ENCODE assay signal across 25 cellular contexts in the genomic region with DNA sequence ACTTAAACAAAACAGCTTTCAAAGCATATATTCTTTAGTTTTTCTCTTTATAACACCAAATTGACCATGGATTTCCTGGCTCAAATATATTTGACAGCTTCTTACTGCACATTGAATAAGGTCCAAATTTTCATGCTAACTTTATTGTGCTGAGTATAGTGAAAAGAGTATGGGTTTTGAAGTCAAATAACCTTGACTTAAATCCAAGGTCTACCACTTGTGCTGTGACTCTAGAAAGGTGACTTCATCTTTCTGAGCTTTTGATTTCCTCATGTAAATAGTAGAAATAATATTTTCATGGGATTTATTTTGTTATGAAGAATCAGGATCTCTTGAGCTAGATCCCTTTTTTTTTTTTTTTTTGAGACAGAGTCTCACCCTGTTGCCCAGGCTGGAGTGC.
"Had no signal": no experiment of that assay in that cellular context is flagged by ENCODE, and none has a peak within 500 bp of the region (broad histone marks: within the 10 kb centered on the region; RNA-seq: fewer than 3 reads in every experiment).

No MANE protein-coding gene starts in this region.

- H3K27me3 ChIP-seq: colonic mucosa, esophagus squamous epithelium, gastrocnemius medialis, heart right ventricle, left lung had no signal

- H3K27me3 Mint-ChIP-seq: dendritic cell treated with granulocyte-macrophage colony-stimulating factor and Interleukin-4, amounts not matched to agents 40 ng/mL and 50 ng/mL, for 4 days; effector memory CD8-positive, alpha-beta T cell had no signal

- H3K4me3 ChIP-seq: colonic mucosa, esophagus squamous epithelium, gastrocnemius medialis, heart right ventricle, left lung, lower lobe of right lung, mucosa of descending colon had no signal

- H3K27ac Mint-ChIP-seq: dendritic cell treated with granulocyte-macrophage colony-stimulating factor and Interleukin-4, amounts not matched to agents 40 ng/mL and 50 ng/mL, for 4 days; endodermal cell; mesothelial cell of epicardium had no signal

- H3K36me3 ChIP-seq: colonic mucosa, gastrocnemius medialis, left lung, lower lobe of right lung had no signal

- H3K9me3 Mint-ChIP-seq: effector memory CD8-positive, alpha-beta T cell; endodermal cell had no signal

- H3K9me3 ChIP-seq: colonic mucosa, esophagus squamous epithelium, gastrocnemius medialis, left lung, lower lobe of right lung, mucosa of descending colon had no signal

- FAIRE-seq: keratinocyte had no signal

- H3K4me1 Mint-ChIP-seq: endodermal cell had no signal

- H3K4me3 Mint-ChIP-seq: dendritic cell treated with granulocyte-macrophage colony-stimulating factor and Interleukin-4, amounts not matched to agents 40 ng/mL and 50 ng/mL, for 4 days; effector memory CD8-positive, alpha-beta T cell; endodermal cell; mesothelial cell of epicardium had no signal

- DNase-seq: colonic mucosa; cortex of kidney; effector CD8-positive, alpha-beta T cell; effector memory CD8-positive, alpha-beta T cell; endodermal cell; erythroblast; esophagus squamous epithelium; foreskin fibroblast; foreskin melanocyte; gastrocnemius medialis; glutamatergic neuron; head of caudate nucleus; heart right ventricle; hippocampal formation; left cardiac atrium; left lung; left ventricle myocardium superior; lower lobe of right lung; mesenchymal stem cell; mucosa of descending colon had no signal

- H3K27ac ChIP-seq: colonic mucosa, epithelial cell of prostate, esophagus squamous epithelium, gastrocnemius medialis, heart right ventricle, left lung, lower lobe of right lung had no signal

- H3K4me1 ChIP-seq: colonic mucosa, esophagus squamous epithelium had no signal

- ATAC-seq: effector memory CD8-positive, alpha-beta T cell; esophagus mucosa; gastrocnemius medialis; heart right ventricle; left cardiac atrium; left lung; left ventricle myocardium superior; lower lobe of right lung; mucosa of descending colon had no signal
